Comparison of ENCODE assay signal across 8 cellular contexts in genomic region chr4:70994069-70994366, GRCh38. TPM values are rescaled to one million over a fixed set of nuclear protein-coding genes. Genes with fewer than 3 reads are reported as not detected.
DNase-seq lines count a peak whose midpoint lies in the region; ATAC-seq and TF ChIP-seq lines count a peak whose summit lies in the region.

No MANE protein-coding gene starts in this region.

- H3K36me3 Mint-ChIP-seq in natural killer cell treated with Interleukin-12 subunit alpha and Interleukin-12 subunit beta and Interleukin-15 and Interleukin-18, amount 100 ng/mL, for 72 hours = peaks cover 11% of the 10 kb centered on the region

- peak; percentile 37 for DNase-seq in LHCN-M2 (ENCODE audit: low read depth)
- no peak for DNase-seq in choroid plexus epithelial cell (ENCODE audit: low read depth)
- no peak for DNase-seq in natural killer cell treated with Interleukin-12 subunit alpha and Interleukin-12 subunit beta and Interleukin-15 and Interleukin-18, amount 100 ng/mL, for 72 hours (ENCODE audit: low spot score)
- DNase-seq in T-helper 9 cell = no peak
- no peak for DNase-seq in NCI-H226
- DNase-seq in AG20443 (ENCODE audit: low spot score) = no peak
- no peak for DNase-seq in germinal center (ENCODE audit: low spot score)

- H3K4me3 Mint-ChIP-seq in natural killer cell treated with Interleukin-12 subunit alpha and Interleukin-12 subunit beta and Interleukin-15 and Interleukin-18, amount 100 ng/mL, for 72 hours = peak overlapping the region; percentile 99

- H3K36me3 ChIP-seq in BLaER1 treated with 17β-estradiol and CSF1 and Interleukin-3, amounts not matched to agents 10 nM and 100 nM = peaks cover 7 to 21% (median 16%) of the 10 kb centered on the region in 11 experiments; a peak in 21 of 22 replicates

- H3K9me3 ChIP-seq in BLaER1 treated with 17β-estradiol and CSF1 and Interleukin-3, amounts not matched to agents 10 nM and 100 nM (replicated peaks in 1 of 11) = peaks cover 1 to 14% (median 12%) of the 10 kb centered on the region in 11 experiments; a peak in 20 of 22 replicates

- peak overlapping the region; percentile 82 to 98 (median 91) for H3K4me2 ChIP-seq in BLaER1 treated with 17β-estradiol and CSF1 and Interleukin-3, amounts not matched to agents 10 nM and 100 nM

- no peak for TF ChIP-seq CTCF in choroid plexus epithelial cell (conservative IDR thresholded peaks at IDR 0.05; ENCODE audit: low read depth, low read length)

- H3K27ac Mint-ChIP-seq in natural killer cell treated with Interleukin-12 subunit alpha and Interleukin-12 subunit beta and Interleukin-15 and Interleukin-18, amount 100 ng/mL, for 72 hours = peak overlapping the region; percentile 76 to 94

- H3K4me3 ChIP-seq in BLaER1 treated with 17β-estradiol and CSF1 and Interleukin-3, amounts not matched to agents 10 nM and 100 nM = peak overlapping the region; percentile 78 to 96 (median 90)
- H3K4me3 ChIP-seq in choroid plexus epithelial cell (ENCODE audit: low read depth, low read length) = peak overlapping the region; percentile 83

- no peaks in the 10 kb centered on the region for H3K27me3 Mint-ChIP-seq in natural killer cell treated with Interleukin-12 subunit alpha and Interleukin-12 subunit beta and Interleukin-15 and Interleukin-18, amount 100 ng/mL, for 72 hours

- no peak for ATAC-seq in natural killer cell treated with Interleukin-12 subunit alpha and Interleukin-12 subunit beta and Interleukin-15 and Interleukin-18, amount 100 ng/mL, for 72 hours

- peaks cover 49 to 58% (median 55%) of the 10 kb centered on the region in 10 experiments for H3K4me1 ChIP-seq in BLaER1 treated with 17β-estradiol and CSF1 and Interleukin-3, amounts not matched to agents 10 nM and 100 nM

- peak overlapping the region; percentile 84 to 96 (median 93) for H3K9ac ChIP-seq in BLaER1 treated with 17β-estradiol and CSF1 and Interleukin-3, amounts not matched to agents 10 nM and 100 nM

- H3K27me3 ChIP-seq in BLaER1 treated with 17β-estradiol and CSF1 and Interleukin-3, amounts not matched to agents 10 nM and 100 nM = no peaks in the 10 kb centered on the region

- peaks cover 41% of the 10 kb centered on the region in 2 donors for H3K4me1 Mint-ChIP-seq in natural killer cell treated with Interleukin-12 subunit alpha and Interleukin-12 subunit beta and Interleukin-15 and Interleukin-18, amount 100 ng/mL, for 72 hours (ENCODE audit: low read depth in 2 of 2)

- no peaks in the 10 kb centered on the region for H3K9me3 Mint-ChIP-seq in natural killer cell treated with Interleukin-12 subunit alpha and Interleukin-12 subunit beta and Interleukin-15 and Interleukin-18, amount 100 ng/mL, for 72 hours

- peak overlapping the region; percentile 82 to 94 (median 91); a peak in 21 of 22 replicates for H3K27ac ChIP-seq in BLaER1 treated with 17β-estradiol and CSF1 and Interleukin-3, amounts not matched to agents 10 nM and 100 nM

- peaks cover 12 to 34% (median 29%) of the 10 kb centered on the region in 11 experiments; a peak in 18 of 22 replicates for H4K20me1 ChIP-seq in BLaER1 treated with 17β-estradiol and CSF1 and Interleukin-3, amounts not matched to agents 10 nM and 100 nM

RNA-seq across cellular contexts. Expression of gene DCK, which starts 0.6 kb away (rescaled TPM):
- total RNA-seq in LHCN-M2 (2014; rRNA removed) = 52.8 and 53.4 TPM in 2 replicates
- polyA plus RNA-seq in LHCN-M2 (2012) = 8.8 TPM
- 10 to 100 TPM; 19.9 to 20.6 TPM for total RNA-seq in natural killer cell treated with Interleukin-12 subunit alpha and Interleukin-12 subunit beta and Interleukin-15 and Interleukin-18, amount 100 ng/mL, for 72 hours
